20 cellular contexts compared by ENCODE assay signal in genomic region chr5:88377705-88378656, GRCh38.
DNase-seq lines count a peak whose midpoint lies in the region; FAIRE-seq and TF ChIP-seq lines count a peak whose summit lies in the region.
"Had no signal": no experiment of that assay in that cellular context is flagged by ENCODE, and none has a peak within 500 bp of the region (broad histone marks: within the 10 kb centered on the region; RNA-seq: fewer than 3 reads in every experiment).

No MANE protein-coding gene starts in this region.

- H3K27ac ChIP-seq in BLaER1 (no peak overlapping the region), left ventricle myocardium inferior (replicated peaks) (no peak overlapping the region)
- H3K27ac ChIP-seq: body of pancreas, gastrocnemius medialis, neural progenitor cell had no signal

- intact Hi-C loops in left ventricle myocardium inferior (cut with micrococcal nuclease): no loop called here

- peaks cover 3% of the 10 kb centered on the region for H3K4me1 Mint-ChIP-seq in activated CD4-positive, alpha-beta memory T cell treated with anti-CD3 and anti-CD28 coated beads, Interleukin-2, amount 10 ng/mL, durations not matched to agents 7 days and 5 days
- H3K4me1 Mint-ChIP-seq: memory B cell had no signal

- POLR2A ChIA-PET in activated CD4-positive, alpha-beta memory T cell treated with anti-CD3 and anti-CD28 coated beads, Interleukin-2, amount 10 ng/mL, durations not matched to agents 7 days and 5 days (lab: Charles Lee): no interaction called here

- H3K9ac ChIP-seq in BLaER1: no peak overlapping the region
- H3K9ac ChIP-seq: neural progenitor cell had no signal

- H3K36me3 Mint-ChIP-seq in activated CD4-positive, alpha-beta memory T cell treated with anti-CD3 and anti-CD28 coated beads, Interleukin-2, amount 10 ng/mL, durations not matched to agents 7 days and 5 days (ENCODE audit: low read depth): no peaks in the 10 kb centered on the region
- H3K36me3 Mint-ChIP-seq: memory B cell had no signal

- H3K36me3 ChIP-seq in BLaER1 (no peaks in the 10 kb centered on the region), left ventricle myocardium inferior (no peaks in the 10 kb centered on the region)
- H3K36me3 ChIP-seq: gastrocnemius medialis, neural progenitor cell had no signal

- H3K9me3 ChIP-seq in BLaER1 (no peaks in the 10 kb centered on the region), left ventricle myocardium inferior (replicated peaks) (no peaks in the 10 kb centered on the region)
- H3K9me3 ChIP-seq: body of pancreas, gastrocnemius medialis had no signal

- no peaks in the 10 kb centered on the region for H3K27me3 Mint-ChIP-seq in activated CD4-positive, alpha-beta memory T cell treated with anti-CD3 and anti-CD28 coated beads, Interleukin-2, amount 10 ng/mL, durations not matched to agents 7 days and 5 days

- no peak for FAIRE-seq in H54 (lab: Jason Lieb, UNC)
- FAIRE-seq: G401.6, GM12892 had no signal

- no peak overlapping the region for H3K4me3 ChIP-seq in BLaER1
- no peak overlapping the region for H3K4me3 ChIP-seq in left ventricle myocardium inferior
- H3K4me3 ChIP-seq: body of pancreas, gastrocnemius medialis, neural progenitor cell had no signal

- peaks cover 24% of the 10 kb centered on the region for H3K4me1 ChIP-seq in BLaER1
- no peaks in the 10 kb centered on the region for H3K4me1 ChIP-seq in left ventricle myocardium inferior
- H3K4me1 ChIP-seq: body of pancreas, neural progenitor cell had no signal

- DNase-seq in HT1080 (ENCODE audit: low read depth): peak; percentile 16
- DNase-seq in OCI-M1 (lab: John Stamatoyannopoulos, UW): peak; percentile 88
- peak; percentile 36 to 70 for DNase-seq in dermis microvascular lymphatic vessel endothelial cell (ENCODE audit: low read depth in 2 of 2)
- DNase-seq in activated CD4-positive, alpha-beta memory T cell treated with anti-CD3 and anti-CD28 coated beads, Interleukin-2, amount 10 ng/mL, durations not matched to agents 7 days and 5 days: no peak
- DNase-seq in mucosa of gallbladder (ENCODE audit: low spot score): no peak
- no peak for DNase-seq in H54 (ENCODE audit: insufficient read length, low spot score)
- no peak for DNase-seq in left ventricle myocardium inferior
- DNase-seq: activated CD4-positive, alpha-beta T cell treated with anti-CD3 and anti-CD28 coated beads, Interleukin-2, amount 50 U/mL, for 1 hour; activated naive CD4-positive, alpha-beta T cell treated with anti-CD3 and anti-CD28 coated beads, Interleukin-2, amount 50 U/mL, for 16 hours; activated T-cell treated with anti-CD3 and anti-CD28 coated beads, Interleukin-2, amount 50 U/mL, for 1 hour; body of pancreas; cortex of kidney; gastrocnemius medialis; NCI-H1105 treated with DMSO at 0.1 percent for 48 hours; T-helper 9 cell had no signal

- no peak for TF ChIP-seq CTCF in left ventricle myocardium inferior (IDR thresholded peaks at IDR 0.05; ENCODE audit: borderline replicate concordance)

- H4K20me1 ChIP-seq in BLaER1: no peaks in the 10 kb centered on the region

- H3K27me3 ChIP-seq in BLaER1: no peaks in the 10 kb centered on the region
- no peaks in the 10 kb centered on the region for H3K27me3 ChIP-seq in left ventricle myocardium inferior (ENCODE audit: low read depth)
- H3K27me3 ChIP-seq: body of pancreas, gastrocnemius medialis, neural progenitor cell had no signal

- no peaks in the 10 kb centered on the region for H3K9me3 Mint-ChIP-seq in activated CD4-positive, alpha-beta memory T cell treated with anti-CD3 and anti-CD28 coated beads, Interleukin-2, amount 10 ng/mL, durations not matched to agents 7 days and 5 days
- H3K9me3 Mint-ChIP-seq: memory B cell had no signal

- peak overlapping the region; percentile 32 for H3K4me2 ChIP-seq in BLaER1
- H3K4me2 ChIP-seq: neural progenitor cell had no signal

- no peak overlapping the region for H3K4me3 Mint-ChIP-seq in activated CD4-positive, alpha-beta memory T cell treated with anti-CD3 and anti-CD28 coated beads, Interleukin-2, amount 10 ng/mL, durations not matched to agents 7 days and 5 days
- H3K4me3 Mint-ChIP-seq: memory B cell, neural progenitor cell had no signal

- CTCF ChIA-PET in activated CD4-positive, alpha-beta memory T cell treated with anti-CD3 and anti-CD28 coated beads, Interleukin-2, amount 10 ng/mL, durations not matched to agents 7 days and 5 days (lab: Charles Lee): no interaction called here

- TF ChIP-seq POLR2A in H54 (IDR thresholded peaks at IDR 0.05; ENCODE audit: low read depth, low read length): no peak

- H3K27ac Mint-ChIP-seq in activated CD4-positive, alpha-beta memory T cell treated with anti-CD3 and anti-CD28 coated beads, Interleukin-2, amount 10 ng/mL, durations not matched to agents 7 days and 5 days: no peak overlapping the region
- H3K27ac Mint-ChIP-seq: memory B cell, neural progenitor cell had no signal

Comparison
In these comparisons a context has a peak if more than half of its experiments do, and no peak if none do; other contexts are left out.
1. DNase-seq: peak in HT1080 (single experiment), OCI-M1 (single experiment) and dermis microvascular lymphatic vessel endothelial cell (2 of 2); none in activated CD4-positive, alpha-beta memory T cell treated with anti-CD3 and anti-CD28 coated beads, Interleukin-2, amount 10 ng/mL, durations not matched to agents 7 days and 5 days (single experiment), mucosa of gallbladder (single experiment), H54 (single experiment) and left ventricle myocardium inferior (single experiment).